8 cellular contexts compared by ENCODE assay signal in the genomic region with DNA sequence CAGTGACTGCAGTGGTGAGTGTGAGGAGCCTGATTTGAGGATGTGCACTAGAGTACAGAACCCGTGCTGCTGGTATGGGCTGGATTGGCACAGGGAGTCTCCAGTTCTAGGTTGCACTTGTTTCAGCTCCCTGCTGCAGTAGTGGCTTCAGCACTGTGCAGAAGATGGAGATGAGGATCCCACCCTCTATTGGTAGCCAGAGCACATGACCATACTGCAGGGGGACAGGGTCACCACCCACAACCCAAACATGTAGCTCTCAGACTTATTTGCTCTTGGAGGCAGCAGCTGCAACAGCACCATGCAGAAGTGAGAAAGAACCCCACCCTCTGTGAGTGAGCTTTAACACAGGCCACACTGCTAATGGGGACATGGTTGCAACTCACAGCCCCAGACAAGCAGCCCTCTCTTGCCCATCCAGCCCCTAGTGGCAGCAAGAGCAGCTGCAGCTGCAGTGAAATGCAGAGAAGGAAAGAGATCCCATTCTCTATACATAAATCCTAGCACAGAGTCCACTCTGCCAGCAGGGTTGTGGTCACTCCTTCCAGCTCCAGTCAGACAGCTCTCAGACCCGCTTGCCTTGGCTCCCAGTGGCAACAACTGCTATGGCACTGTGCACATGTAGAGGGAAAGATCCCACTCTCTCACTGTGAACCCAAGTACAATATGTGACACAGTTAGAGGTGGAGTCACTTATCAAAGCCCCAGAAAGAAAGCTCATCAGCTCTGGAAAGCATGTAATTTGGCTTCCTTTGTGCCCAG. TPM values are rescaled to one million over a fixed set of nuclear protein-coding genes. Genes with fewer than 3 reads are reported as not detected.
DNase-seq lines count a peak whose midpoint lies in the region; ATAC-seq and TF ChIP-seq lines count a peak whose summit lies in the region.

No MANE protein-coding gene starts in this region.

- no peak for TF ChIP-seq RAD21 in IMR-90 (IDR thresholded peaks at IDR 0.05; ENCODE audit: low read length)

- H3K4me3 ChIP-seq in GM23248, result no peak overlapping the region
- H3K4me3 ChIP-seq in IMR-90 (ENCODE audit: insufficient read depth, low read depth, low read length), result no peak overlapping the region
- no peak overlapping the region for H3K4me3 ChIP-seq in mammary epithelial cell (replicated peaks in 1 of 3; ENCODE audit: insufficient read depth in 1 of 3, low read depth in 2 of 3, low read length in 3 of 3)

- WGBS in GM23248 (ENCODE audit: low coverage in 1 of 2, low lambda C conversion rate in 2 of 2, missing lambda C conversion rate in 2 of 2), 2 experiments, result 21 to 26% methylated on average over 2 of the region's 2 CpGs
- 100% methylated on average over 1 of the region's 2 CpGs; no CpG with 5 or more reads in 1 of the 2 experiments for WGBS in IMR-90 (ENCODE audit: extremely low coverage in 2 of 2, insufficient read length in 1 of 2), 2 experiments
- WGBS in mammary epithelial cell (ENCODE audit: low coverage, missing lambda C conversion rate), result 68% methylated on average over 2 of the region's 2 CpGs

- no peak overlapping the region for H2AK5ac ChIP-seq in IMR-90 (ENCODE audit: low read depth, low read length)

- H4K20me1 ChIP-seq in GM23248 (ENCODE audit: insufficient read depth) (no peaks in the 10 kb centered on the region), IMR-90 (ENCODE audit: insufficient read depth, low read length) (no peaks in the 10 kb centered on the region), mammary epithelial cell (ENCODE audit: insufficient read depth, low read length) (no peaks in the 10 kb centered on the region)

- BruUV-seq in IMR-90 (replicated peaks; lab: Mats Ljungman, UMichigan) (no TSS peak), mammary epithelial cell (replicated peaks; lab: Mats Ljungman, UMichigan) (no TSS peak)

- DNase-seq in NCI-H146 (lab: John Stamatoyannopoulos, UW) (peak; percentile 7), NCI-H146 treated with DMSO at 0.1 percent for 48 hours (lab: John Stamatoyannopoulos, UW; ENCODE audit: unreplicated experiment) (no peak), GM23248 (peak; percentile 32), IMR-90 (no peak), mammary epithelial cell (peak; percentile 8), LoVo (ENCODE audit: low spot score) (no peak)
- no peak for DNase-seq in stimulated activated effector memory CD8-positive, alpha-beta T cell treated with anti-CD3 and anti-CD28 coated beads, Interleukin-12 subunit alpha, Interleukin-12 subunit beta, amount 100 ng/mL, for 72 hours (ENCODE audit: low spot score in 2 of 2)
- DNase-seq in activated CD4-positive, CD25-positive, alpha-beta regulatory T cell (lab: John Stamatoyannopoulos, UW), result no peak

- no peak overlapping the region for H2BK20ac ChIP-seq in IMR-90 (ENCODE audit: low read depth, low read length)

- H3K4me2 ChIP-seq in GM23248 (ENCODE audit: unreplicated experiment), result no peak overlapping the region
- H3K4me2 ChIP-seq in IMR-90 (ENCODE audit: low read depth, low read length), result no peak overlapping the region
- no peak overlapping the region for H3K4me2 ChIP-seq in mammary epithelial cell (ENCODE audit: insufficient read depth, low read depth, low read length)

- H3K36me3 Mint-ChIP-seq in stimulated activated effector memory CD8-positive, alpha-beta T cell treated with anti-CD3 and anti-CD28 coated beads, Interleukin-12 subunit alpha, Interleukin-12 subunit beta, amount 100 ng/mL, for 72 hours, result no peaks in the 10 kb centered on the region

- H3K9me3 Mint-ChIP-seq in stimulated activated effector memory CD8-positive, alpha-beta T cell treated with anti-CD3 and anti-CD28 coated beads, Interleukin-12 subunit alpha, Interleukin-12 subunit beta, amount 100 ng/mL, for 72 hours, result peaks cover 8% of the 10 kb centered on the region

- no peak overlapping the region for H2BK15ac ChIP-seq in IMR-90 (ENCODE audit: low read depth, low read length)

- no peak overlapping the region for H2BK5ac ChIP-seq in IMR-90 (ENCODE audit: low read depth, low read length, poor library complexity, severe bottlenecking)

- in situ Hi-C loops in GM23248 (cut with MboI), result no loop called here
- in situ Hi-C loops in IMR-90 (cut with MboI; ENCODE audit: low sequenced_read_pairs), result no loop called here
- in situ Hi-C loops in mammary epithelial cell (cut with MboI; ENCODE audit: low sequenced_read_pairs in 2 of 2), result loop anchor here in 1 of 2 donors (25.0 kb wide), 1 partner anchor 743 kb away; no protein-coding TSS in a partner anchor

- no peak overlapping the region for H4K91ac ChIP-seq in IMR-90 (ENCODE audit: insufficient read depth, low read depth, low read length)

- H3K4me1 ChIP-seq in GM23248 (ENCODE audit: insufficient read depth), result no peaks in the 10 kb centered on the region
- H3K4me1 ChIP-seq in IMR-90 (ENCODE audit: control insufficient read depth, insufficient read depth, low read length), result no peaks in the 10 kb centered on the region
- H3K4me1 ChIP-seq in mammary epithelial cell (ENCODE audit: insufficient read depth, low read length), result no peaks in the 10 kb centered on the region

- H3K27ac ChIP-seq in GM23248, result no peak overlapping the region
- H3K27ac ChIP-seq in IMR-90 (ENCODE audit: insufficient read depth, low read length), result no peak overlapping the region
- H3K27ac ChIP-seq in mammary epithelial cell (ENCODE audit: insufficient read depth, low read depth, low read length), result no peak overlapping the region

- no peak overlapping the region for H3K4me3 Mint-ChIP-seq in stimulated activated effector memory CD8-positive, alpha-beta T cell treated with anti-CD3 and anti-CD28 coated beads, Interleukin-12 subunit alpha, Interleukin-12 subunit beta, amount 100 ng/mL, for 72 hours

- H3K9me1 ChIP-seq in IMR-90 (ENCODE audit: insufficient read depth, low read length), result no peaks in the 10 kb centered on the region

- intact Hi-C loops in IMR-90 (cut with micrococcal nuclease), result no loop called here
- intact Hi-C loops in mammary epithelial cell (cut with micrococcal nuclease), result no loop called here

- no peak overlapping the region for H3K14ac ChIP-seq in IMR-90 (replicated peaks; ENCODE audit: low read depth, low read length)

- no peak overlapping the region for H2BK120ac ChIP-seq in IMR-90 (ENCODE audit: low read depth, low read length)

- H3K18ac ChIP-seq in IMR-90 (ENCODE audit: low read depth, low read length), result no peak overlapping the region

- H3K9me3 ChIP-seq in GM23248 (ENCODE audit: low read depth), result peaks cover 7% of the 10 kb centered on the region
- H3K9me3 ChIP-seq in IMR-90 (ENCODE audit: control insufficient read depth, insufficient read depth, low read length), result no peaks in the 10 kb centered on the region
- no peaks in the 10 kb centered on the region for H3K9me3 ChIP-seq in mammary epithelial cell (replicated peaks; ENCODE audit: insufficient read depth, low read length)

- no peak overlapping the region for H4K5ac ChIP-seq in IMR-90 (ENCODE audit: low read depth, low read length)

- dilution Hi-C loops in IMR-90 (cut with HindIII; ENCODE audit: low sequenced_read_pairs, unreplicated experiment), result no loop called here
- dilution Hi-C loops in mammary epithelial cell (cut with HindIII; ENCODE audit: low sequenced_read_pairs), result no loop called here

- no peaks in the 10 kb centered on the region for H3F3A ChIP-seq in GM23248 (ENCODE audit: insufficient read depth)

- peak; percentile 33; the same call in 1 of the 2 replicates for TF ChIP-seq CTCF in IMR-90 (conservative IDR thresholded peaks at IDR 0.05; ENCODE audit: low read depth, low read length)
- peak; percentile 64 to 68 for TF ChIP-seq CTCF in mammary epithelial cell (conservative IDR thresholded peaks at IDR 0.05 in 1 of 2, IDR thresholded peaks at IDR 0.05 in 1 of 2; ENCODE audit: extremely low read depth in 1 of 2, insufficient read depth in 1 of 2, low read depth in 1 of 2, low read length in 2 of 2)

- H3K56ac ChIP-seq in IMR-90 (ENCODE audit: extremely low read depth, insufficient read depth, low read length), result no peak overlapping the region

- H3K27me3 ChIP-seq in GM23248 (replicated peaks; ENCODE audit: insufficient read depth), result peaks cover 22% of the 10 kb centered on the region
- no peaks in the 10 kb centered on the region; the same call in 1 of the 2 replicates for H3K27me3 ChIP-seq in IMR-90 (ENCODE audit: control insufficient read depth, insufficient read depth, low read length)
- no peaks in the 10 kb centered on the region for H3K27me3 ChIP-seq in mammary epithelial cell (ENCODE audit: insufficient read depth, low read length)

- H2AFZ ChIP-seq in GM23248, result no peak overlapping the region
- H2AFZ ChIP-seq in IMR-90 (replicated peaks; ENCODE audit: low read length, poor library complexity), result no peak overlapping the region
- no peak overlapping the region for H2AFZ ChIP-seq in mammary epithelial cell (ENCODE audit: low read depth, low read length)

- no peak overlapping the region for H3K27ac Mint-ChIP-seq in stimulated activated effector memory CD8-positive, alpha-beta T cell treated with anti-CD3 and anti-CD28 coated beads, Interleukin-12 subunit alpha, Interleukin-12 subunit beta, amount 100 ng/mL, for 72 hours

- ATAC-seq in IMR-90 (ENCODE audit: low read depth), result peak; percentile 72
- ATAC-seq in stimulated activated effector memory CD8-positive, alpha-beta T cell treated with anti-CD3 and anti-CD28 coated beads, Interleukin-12 subunit alpha, Interleukin-12 subunit beta, amount 100 ng/mL, for 72 hours, result peak; percentile 50

- no peaks in the 10 kb centered on the region for H3K79me1 ChIP-seq in IMR-90 (ENCODE audit: low read depth in 1 of 2, low read length in 2 of 2)

- H3K79me2 ChIP-seq in GM23248 (ENCODE audit: insufficient read depth), result no peaks in the 10 kb centered on the region
- no peaks in the 10 kb centered on the region for H3K79me2 ChIP-seq in mammary epithelial cell (ENCODE audit: insufficient read depth, low read length)

- CTCF ChIA-PET in IMR-90 (lab: Yijun Ruan, JAX), result interaction anchor here (1.8 kb wide), 1 partner anchor 105 kb away, joined by 7 read pairs; no protein-coding TSS in a partner anchor
- CTCF ChIA-PET in mammary epithelial cell (lab: Charles Lee; ENCODE audit: low non-redundant PET), result interaction anchor here (0.6 kb wide), 1 partner anchor 85 kb away, joined by 3 read pairs; no protein-coding TSS in a partner anchor

- POLR2A ChIA-PET in IMR-90 (lab: Charles Lee; ENCODE audit: unreplicated experiment), result no interaction called here

- no peak overlapping the region for H3K4ac ChIP-seq in IMR-90 (ENCODE audit: low read depth, low read length)

- H3K9ac ChIP-seq in GM23248 (no peak overlapping the region), IMR-90 (ENCODE audit: low read depth, low read length) (no peak overlapping the region), mammary epithelial cell (ENCODE audit: insufficient read depth, low read length) (no peak overlapping the region)

- H3K36me3 ChIP-seq in GM23248 (ENCODE audit: low read depth) (no peaks in the 10 kb centered on the region), IMR-90 (ENCODE audit: control insufficient read depth, insufficient read depth, low read length) (no peaks in the 10 kb centered on the region), mammary epithelial cell (ENCODE audit: insufficient read depth, low read length) (no peaks in the 10 kb centered on the region)

- no peaks in the 10 kb centered on the region for H3K4me1 Mint-ChIP-seq in stimulated activated effector memory CD8-positive, alpha-beta T cell treated with anti-CD3 and anti-CD28 coated beads, Interleukin-12 subunit alpha, Interleukin-12 subunit beta, amount 100 ng/mL, for 72 hours

- H3K9me2 ChIP-seq in GM23248 (ENCODE audit: insufficient read depth), result no peaks in the 10 kb centered on the region

- TF ChIP-seq POLR2A in IMR-90 (IDR thresholded peaks at IDR 0.05; ENCODE audit: low read depth, low read length), result no peak

- H3K23ac ChIP-seq in IMR-90 (ENCODE audit: low read depth, low read length), result no peak overlapping the region

- no peak overlapping the region for H2AK9ac ChIP-seq in IMR-90 (replicated peaks; ENCODE audit: low read depth, low read length, poor library complexity)

- no peak overlapping the region for H4K8ac ChIP-seq in IMR-90 (ENCODE audit: low read depth in 2 of 2, low read length in 2 of 2)

RNA-seq across cellular contexts. Expression of a gene that starts 51.4 kb away (rescaled TPM):
- 0.13 and 0.32 TPM in 2 replicates for total RNA-seq in GM23248 (2014; rRNA removed; shearing (Covaris generic))
- polyA plus RNA-seq in GM23248 (2016; fragmentation: Nextera tagmentation; extraction: Ambion mirVana) (0.64 and 0.68 TPM in 2 replicates), IMR-90 (2012; rRNA removed) (0.05 TPM in 1 of 2 replicates, not detected in the other), mammary epithelial cell (not detected)
- total RNA-seq in IMR-90 (2012; rRNA removed) (under 0.01 TPM in 1 of 2 replicates, not detected in the other), mammary epithelial cell (not detected)
- polyA plus RNA-seq in IMR-90 (2012; cell fraction: cytosol; rRNA removed), result not detected in 2 replicates
- not detected in 2 replicates for polyA plus RNA-seq in IMR-90 (2012; cell fraction: nucleus; rRNA removed; ENCODE audit: low replicate concordance)
- polyA minus RNA-seq in mammary epithelial cell, result not detected

Comparison
In these comparisons a context has a peak if more than half of its experiments do, and no peak if none do; other contexts are left out.
1. DNase-seq: peak in NCI-H146 (single experiment), GM23248 (single experiment) and mammary epithelial cell (single experiment); none in NCI-H146 treated with DMSO at 0.1 percent for 48 hours (single experiment), IMR-90 (single experiment), stimulated activated effector memory CD8-positive, alpha-beta T cell treated with anti-CD3 and anti-CD28 coated beads, Interleukin-12 subunit alpha, Interleukin-12 subunit beta, amount 100 ng/mL, for 72 hours (0 of 2), LoVo (single experiment) and activated CD4-positive, CD25-positive, alpha-beta regulatory T cell (0 of 4).